In the genomic region with DNA sequence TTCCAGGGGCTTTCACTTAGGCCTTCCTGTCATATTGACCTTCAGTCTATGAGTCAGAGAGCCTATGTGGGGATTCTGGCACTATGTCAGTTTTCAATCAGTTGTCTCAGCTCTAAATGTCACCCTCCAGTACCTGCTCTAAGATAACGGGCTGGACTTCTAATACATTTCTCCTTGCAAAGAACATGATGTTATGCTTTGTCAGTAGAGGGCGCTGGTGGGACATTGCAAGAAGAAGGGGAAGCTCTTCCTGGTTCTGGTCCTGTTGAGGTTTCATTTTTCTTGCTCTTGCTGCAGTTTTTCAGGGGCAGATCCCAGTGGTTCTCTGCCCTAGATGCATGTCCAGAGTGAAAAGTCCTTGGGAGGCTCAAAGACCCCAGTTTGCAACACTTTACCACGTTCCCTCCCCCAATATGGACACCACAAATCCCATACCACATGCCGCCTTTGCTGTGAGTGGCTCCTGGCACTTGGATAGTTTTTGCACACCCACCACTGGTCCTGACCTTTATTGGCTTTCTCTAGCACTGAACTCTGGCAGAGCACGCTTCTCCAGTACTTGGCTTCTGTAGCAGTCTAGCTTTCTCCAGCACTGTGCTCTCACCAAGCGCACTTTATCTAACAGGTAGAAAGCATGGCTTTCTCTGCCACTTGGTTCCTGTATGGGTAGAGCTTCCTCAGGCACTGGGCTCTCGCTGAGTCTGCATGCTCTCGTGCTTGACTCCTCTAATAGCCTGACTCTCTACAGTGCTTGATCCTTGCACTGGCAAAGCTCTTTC, we compare ENCODE assay signal across 1 cellular context.
TF ChIP-seq lines count a peak whose summit lies in the region.

No MANE protein-coding gene starts in this region.

TF ChIP-seq in liver, 16 proteins besides CTCF, POLR2A, EP300 and RAD21 (continued from another document):
- TF ChIP-seq ZBTB33 (IDR thresholded peaks at IDR 0.05), result no peak
TF ChIP-seq in liver: peak in this region for 4.
